Comparison of ENCODE assay signal across 9 cellular contexts in the genomic region with DNA sequence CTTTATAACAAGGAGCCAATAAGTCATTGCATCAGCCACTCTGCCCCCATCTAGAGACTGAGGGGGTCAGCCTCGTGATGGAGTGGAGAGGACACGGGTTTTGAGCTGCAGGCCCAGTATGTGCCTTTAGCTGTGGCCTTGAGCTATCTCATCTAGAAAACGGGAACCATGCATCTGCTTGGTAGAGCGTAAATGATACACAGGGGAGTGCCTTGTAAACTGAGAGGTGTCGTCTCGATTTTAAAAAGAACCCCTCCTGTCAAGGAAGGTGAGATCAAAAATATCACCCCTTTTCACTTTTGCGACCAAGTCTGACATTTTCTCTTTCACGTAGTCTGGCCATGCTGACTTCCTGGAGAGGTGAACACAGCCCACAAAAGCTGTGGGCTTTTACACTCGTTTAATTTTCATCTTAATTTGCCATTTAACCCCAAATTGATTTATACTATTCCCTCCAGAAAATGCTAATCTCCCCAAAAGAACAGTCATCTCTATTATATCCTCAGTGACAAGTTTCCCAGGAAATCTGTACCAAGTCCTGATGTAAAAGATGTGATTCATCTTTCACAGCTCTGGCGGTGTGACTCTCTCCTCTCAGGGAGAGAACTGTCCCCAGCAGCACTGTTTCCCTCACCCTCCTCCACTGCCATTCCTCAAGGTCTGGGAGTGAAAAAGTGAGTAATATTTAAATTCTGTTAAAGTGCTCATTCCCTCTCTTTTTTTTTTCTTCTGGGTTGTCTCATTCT. TPM values are rescaled to one million over a fixed set of nuclear protein-coding genes. Genes with fewer than 3 reads are reported as not detected.
DNase-seq lines count a peak whose midpoint lies in the region; ATAC-seq and TF ChIP-seq lines count a peak whose summit lies in the region.
"Had no signal": no experiment of that assay in that cellular context is flagged by ENCODE, and none has a peak within 500 bp of the region (broad histone marks: within the 10 kb centered on the region; RNA-seq: fewer than 3 reads in every experiment).

No MANE protein-coding gene starts in this region.

- in situ Hi-C loops in G401 (cut with HindIII; ENCODE audit: low sequenced_read_pairs) = no loop called here

- peak; percentile 68 for DNase-seq in activated CD4-positive, alpha-beta T cell treated with anti-CD3 and anti-CD28 coated beads for 48 hours
- no peak for DNase-seq in activated CD4-positive, alpha-beta T cell treated with anti-CD3 and anti-CD28 coated beads, Interleukin-2, amount 50 U/mL, for 1 hour
- DNase-seq in memory B cell (ENCODE audit: low spot score in 2 of 2) = peak; percentile 51 to 68
- DNase-seq in COLO829 (ENCODE audit: low spot score) = no peak
- DNase-seq in NCI-H2227 treated with DMSO at 0.1 percent for 48 hours (lab: John Stamatoyannopoulos, UW) = no peak
- no peak for DNase-seq in G401 (ENCODE audit: low spot score)

- H3K9ac ChIP-seq in SU-DHL-6 (ENCODE audit: low read length) = no peak overlapping the region
- H3K9ac ChIP-seq: parathyroid adenoma had no signal

- no peaks in the 10 kb centered on the region for H4K20me1 ChIP-seq in SU-DHL-6 (ENCODE audit: low read depth, low read length)

- H3K9me3 Mint-ChIP-seq in memory B cell = no peaks in the 10 kb centered on the region

- H3K9me2 ChIP-seq in SU-DHL-6 (replicated peaks; ENCODE audit: insufficient read depth, low read length) = no peaks in the 10 kb centered on the region

- H3K79me2 ChIP-seq in SU-DHL-6 (ENCODE audit: insufficient read depth, low read length) = no peaks in the 10 kb centered on the region
- H3K79me2 ChIP-seq: parathyroid adenoma had no signal

- 0 out of 2 replicates have a peak overlapping the region, but pooled peaks have one; percentile 7 for H3K27ac ChIP-seq in SU-DHL-6 (ENCODE audit: low read depth, low read length)
- H3K27ac ChIP-seq: parathyroid adenoma had no signal

- no peaks in the 10 kb centered on the region for H3K27me3 ChIP-seq in SU-DHL-6 (ENCODE audit: low read length)

- no peak for TF ChIP-seq CTCF in SU-DHL-6 (IDR thresholded peaks at IDR 0.05; ENCODE audit: insufficient read depth, low read length, poor library complexity, severe bottlenecking)

- H3K27me3 Mint-ChIP-seq in memory B cell = no peaks in the 10 kb centered on the region

- H3K27ac Mint-ChIP-seq in memory B cell = peak overlapping the region; percentile 96

- H2AFZ ChIP-seq in SU-DHL-6 (ENCODE audit: low read depth, low read length, severe bottlenecking) = peak overlapping the region; percentile 55
- H2AFZ ChIP-seq: parathyroid adenoma had no signal

- no peak overlapping the region for H3K4me3 ChIP-seq in SU-DHL-6 (ENCODE audit: insufficient read depth, low read length, poor library complexity, severe bottlenecking)

- no peaks in the 10 kb centered on the region for H3K36me3 ChIP-seq in SU-DHL-6 (ENCODE audit: low read length)

- ATAC-seq in HG02840 (IDR thresholded peaks at IDR 0.05; ENCODE audit: low FRiP score, unreplicated experiment) (peak; percentile 46), memory B cell (ENCODE audit: low read depth) (peak; percentile 70)

- no peaks in the 10 kb centered on the region for H3K9me3 ChIP-seq in SU-DHL-6 (ENCODE audit: insufficient read depth, low read length)

- H3K36me3 Mint-ChIP-seq in memory B cell = peaks cover 5% of the 10 kb centered on the region

- peak overlapping the region; percentile 59 for H3K4me3 Mint-ChIP-seq in memory B cell

- H3K4me2 ChIP-seq in SU-DHL-6 (ENCODE audit: low read depth, low read length, poor library complexity, severe bottlenecking) = peak overlapping the region; percentile 37

- H3F3A ChIP-seq in SU-DHL-6 (ENCODE audit: insufficient read depth) = no peaks in the 10 kb centered on the region

- H3K4me1 Mint-ChIP-seq in memory B cell = peaks cover 51% of the 10 kb centered on the region

RNA-seq across cellular contexts. Expression of a gene that starts 30.6 kb away (rescaled TPM):
- total RNA-seq in G401 (2014; rRNA removed; shearing (Covaris generic)) = 4.4 and 8.9 TPM in 2 replicates

Comparison
In these comparisons a context has a peak if more than half of its experiments do, and no peak if none do; other contexts are left out.
1. DNase-seq: peak in activated CD4-positive, alpha-beta T cell treated with anti-CD3 and anti-CD28 coated beads for 48 hours (single experiment) and memory B cell (2 of 2); none in activated CD4-positive, alpha-beta T cell treated with anti-CD3 and anti-CD28 coated beads, Interleukin-2, amount 50 U/mL, for 1 hour (single experiment), COLO829 (single experiment), NCI-H2227 treated with DMSO at 0.1 percent for 48 hours (single experiment) and G401 (single experiment).